In the genomic region with DNA sequence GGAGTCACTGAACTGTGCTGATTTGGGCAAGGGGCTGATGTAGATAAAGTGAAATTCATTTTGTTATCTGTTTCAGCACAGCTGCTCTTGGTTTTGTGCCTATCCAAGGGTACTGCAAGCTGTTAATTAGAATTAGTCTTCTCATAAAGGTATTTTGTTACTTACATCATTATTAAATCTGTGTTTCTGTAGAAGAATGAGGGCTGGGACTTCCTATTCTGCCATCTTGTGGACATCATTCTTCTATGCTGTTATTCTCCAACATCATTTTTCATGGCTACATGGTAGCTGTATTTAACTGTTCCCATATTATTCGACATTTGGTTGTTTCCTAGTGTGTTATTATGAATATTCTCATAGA, we compare ENCODE assay signal across 9 cellular contexts.
DNase-seq lines count a peak whose midpoint lies in the region; ATAC-seq and TF ChIP-seq lines count a peak whose summit lies in the region.
"Had no signal": no experiment of that assay in that cellular context is flagged by ENCODE, and none has a peak within 500 bp of the region (broad histone marks: within the 10 kb centered on the region; RNA-seq: fewer than 3 reads in every experiment).

No MANE protein-coding gene starts in this region.

- 56% methylated on average over 1 of the region's 1 CpG for WGBS in mammary epithelial cell (ENCODE audit: low coverage, missing lambda C conversion rate)
- 79 to 100% methylated on average over 1 of the region's 1 CpG for WGBS in transverse colon (ENCODE audit: low coverage in 1 of 2), 2 donors

- no peak overlapping the region for H3K4me3 Mint-ChIP-seq in nephron

- no peak for TF ChIP-seq EP300 in transverse colon (IDR thresholded peaks at IDR 0.05; ENCODE audit: low read depth)

- DNase-seq in DMS114 treated with DMSO at 0.1 percent for 48 hours (lab: John Stamatoyannopoulos, UW; ENCODE audit: unreplicated experiment) (peak; percentile 10), KBM-7 (peak; percentile 33), mammary epithelial cell (peak; percentile 43), transverse colon (no peak), HUDEP-2 (lab: John Stamatoyannopoulos, UW; ENCODE audit: unreplicated experiment in 76 of 76) (no peak), NCI-H774 (lab: John Stamatoyannopoulos, UW) (no peak)

- H4K20me1 ChIP-seq in mammary epithelial cell (ENCODE audit: insufficient read depth, low read length), result no peaks in the 10 kb centered on the region

- in situ Hi-C loops in KBM-7 (cut with MboI; ENCODE audit: low pct_unique_long_range_greater_than_20kb, low sequenced_read_pairs) (no loop called here), mammary epithelial cell (cut with MboI; ENCODE audit: low sequenced_read_pairs in 2 of 2) (loop anchor here (5.0 to 10.0 kb wide), 5 partner anchors 75 to 562 kb away; a partner anchor contains a TSS), transverse colon (cut with MboI; ENCODE audit: low pct_ligation_motif_present in 1 of 4, low pct_unique_long_range_greater_than_20kb in 1 of 4, low sequenced_read_pairs in 3 of 4) (loop anchor here (5.0 to 25.0 kb wide), 6 partner anchors 80 to 550 kb away; no protein-coding TSS in a partner anchor)

- no peak overlapping the region for H3K27ac Mint-ChIP-seq in nephron
- H3K27ac Mint-ChIP-seq: activated T-helper 2 cell treated with anti-CD3 and anti-CD28 coated beads, Interferon-gamma antibody, Interleukin-2, Interleukin-4, amounts not matched to agents 10 μg/mL and 5 μg/mL and 100 μg/mL, durations not matched to agents 14 hours and 24 hours and 36 hours had no signal

- BruUV-seq in mammary epithelial cell (replicated peaks; lab: Mats Ljungman, UMichigan), result no TSS peak

- no peaks in the 10 kb centered on the region for H3K27me3 ChIP-seq in mammary epithelial cell (ENCODE audit: insufficient read depth, low read length)
- no peaks in the 10 kb centered on the region for H3K27me3 ChIP-seq in transverse colon

- H3K9ac ChIP-seq in mammary epithelial cell (ENCODE audit: insufficient read depth, low read length), result peak overlapping the region; percentile 68

- peaks cover 9% of the 10 kb centered on the region for H3K9me3 Mint-ChIP-seq in nephron

- TF ChIP-seq POLR2A in transverse colon (IDR thresholded peaks at IDR 0.05), result no peak

- H3K4me3 ChIP-seq in mammary epithelial cell (replicated peaks in 1 of 3; ENCODE audit: insufficient read depth in 1 of 3, low read depth in 2 of 3, low read length in 3 of 3) (no peak overlapping the region), transverse colon (no peak overlapping the region)

- H3K4me2 ChIP-seq in mammary epithelial cell (ENCODE audit: insufficient read depth, low read depth, low read length), result peak overlapping the region; percentile 66

- no peaks in the 10 kb centered on the region for H3K4me1 Mint-ChIP-seq in nephron

- no peaks in the 10 kb centered on the region for H3K36me3 Mint-ChIP-seq in nephron (ENCODE audit: low read depth)

- peak overlapping the region; percentile 77 for H3K27ac ChIP-seq in mammary epithelial cell (ENCODE audit: insufficient read depth, low read depth, low read length)
- H3K27ac ChIP-seq in transverse colon, result no peak overlapping the region

- H3K4me1 ChIP-seq in mammary epithelial cell (ENCODE audit: insufficient read depth, low read length), result peaks cover 17% of the 10 kb centered on the region
- peaks cover 0 to 4% (median 0%) of the 10 kb centered on the region in 4 donors for H3K4me1 ChIP-seq in transverse colon

- no peaks in the 10 kb centered on the region for H3K27me3 Mint-ChIP-seq in nephron (ENCODE audit: low read depth)

- no peaks in the 10 kb centered on the region for H3K36me3 ChIP-seq in mammary epithelial cell (ENCODE audit: insufficient read depth, low read length)
- no peaks in the 10 kb centered on the region for H3K36me3 ChIP-seq in transverse colon

- CTCF ChIA-PET in mammary epithelial cell (lab: Charles Lee; ENCODE audit: low non-redundant PET), result interaction anchor here (0.6 to 1.8 kb wide), 5 partner anchors 36 to 198 kb away, joined by 3 to 37 read pairs (median 3); a partner anchor contains a TSS

- intact Hi-C loops in mammary epithelial cell (cut with micrococcal nuclease), result loop anchor here (2.0 to 5.0 kb wide), 4 partner anchors 18 to 455 kb away; a partner anchor contains a TSS
- intact Hi-C loops in transverse colon (cut with DNase I; ENCODE audit: low total_unique reads), result loop anchor here (10.0 kb wide), 1 partner anchor 62 kb away; no protein-coding TSS in a partner anchor

- ATAC-seq in GM21360 (IDR thresholded peaks at IDR 0.05; ENCODE audit: unreplicated experiment), result no peak

- H3K79me2 ChIP-seq in mammary epithelial cell (ENCODE audit: insufficient read depth, low read length), result no peaks in the 10 kb centered on the region

- dilution Hi-C loops in mammary epithelial cell (cut with HindIII; ENCODE audit: low sequenced_read_pairs), result loop anchor here (10.0 kb wide), 1 partner anchor 252 kb away; no protein-coding TSS in a partner anchor

- TF ChIP-seq CTCF in mammary epithelial cell (conservative IDR thresholded peaks at IDR 0.05 in 1 of 2, IDR thresholded peaks at IDR 0.05 in 1 of 2; ENCODE audit: extremely low read depth in 1 of 2, insufficient read depth in 1 of 2, low read depth in 1 of 2, low read length in 2 of 2) (peak; percentile 57 to 60), nephron (IDR thresholded peaks at IDR 0.05; ENCODE audit: unreplicated experiment in 3 of 3) (peak in 2 of 3 experiments; percentile 16 to 24), transverse colon (IDR thresholded peaks at IDR 0.05) (no peak)

- no peaks in the 10 kb centered on the region for H3K9me3 ChIP-seq in mammary epithelial cell (replicated peaks; ENCODE audit: insufficient read depth, low read length)
- no peaks in the 10 kb centered on the region for H3K9me3 ChIP-seq in transverse colon

- peak overlapping the region; percentile 87 for H2AFZ ChIP-seq in mammary epithelial cell (ENCODE audit: low read depth, low read length)

Comparison
In these comparisons a context has a peak if more than half of its experiments do, and no peak if none do; other contexts are left out.
1. DNase-seq: peak in DMS114 treated with DMSO at 0.1 percent for 48 hours (single experiment), KBM-7 (single experiment) and mammary epithelial cell (single experiment); none in transverse colon (single experiment), HUDEP-2 (0 of 76) and NCI-H774 (single experiment).
2. CTCF ChIP-seq: peak in mammary epithelial cell (2 of 2) and nephron (2 of 3); none in transverse colon (0 of 5).